8 cellular contexts compared by ENCODE assay signal in the genomic region with DNA sequence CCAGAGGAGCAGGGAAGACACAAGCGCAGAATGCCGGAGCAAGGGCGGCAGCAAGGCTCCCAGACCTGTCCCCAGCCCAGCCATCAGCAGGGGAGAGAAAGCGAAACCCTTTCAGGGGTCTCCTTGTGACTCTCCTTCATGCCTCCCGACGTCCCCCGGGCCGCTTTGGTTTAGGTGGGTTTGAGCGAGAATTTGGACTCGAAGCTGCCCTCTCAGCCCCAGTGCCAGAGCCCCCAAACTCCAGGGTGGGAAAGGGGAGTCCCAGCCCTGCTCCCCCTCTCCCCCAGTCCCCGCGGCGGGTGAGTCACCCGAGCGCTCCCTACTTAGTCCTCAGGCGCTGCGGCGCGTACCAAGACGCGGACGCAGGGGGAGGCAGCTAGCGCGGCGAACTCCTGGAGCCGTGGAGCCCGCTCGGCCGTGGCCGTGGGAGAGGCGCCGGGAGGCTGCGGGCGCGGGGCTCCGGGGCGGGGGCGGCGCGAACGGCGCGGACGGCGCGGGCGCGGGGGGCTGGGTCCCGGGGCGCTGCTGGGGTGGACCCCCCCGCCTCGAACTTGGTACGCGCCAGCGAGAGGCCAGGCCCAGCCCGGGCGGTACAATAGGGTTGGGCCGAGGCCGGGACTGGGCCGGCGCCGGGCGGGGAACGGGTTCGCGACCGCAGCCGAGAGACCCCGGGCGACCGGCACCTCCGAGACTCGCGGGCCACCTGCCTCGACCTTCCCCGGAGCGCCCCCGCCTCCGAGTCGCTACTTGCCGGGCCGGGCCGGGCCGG. TPM values are rescaled to one million over a fixed set of nuclear protein-coding genes. Genes with fewer than 3 reads are reported as not detected.
DNase-seq lines count a peak whose midpoint lies in the region; ATAC-seq and TF ChIP-seq lines count a peak whose summit lies in the region.

A gene (plus strand): TSS at position 601 of the 769 bp plus-strand sequence. CDS start 258 bp downstream, outside the sequence.

- H3K36me3 Mint-ChIP-seq in dendritic cell treated with granulocyte-macrophage colony-stimulating factor and Interleukin-4, amounts not matched to agents 40 ng/mL and 50 ng/mL, for 4 days (ENCODE audit: low read depth): peaks cover 45% of the 10 kb centered on the region

- peak within 1 kb of the TSS; percentile 95 to 96 for H3K27ac ChIP-seq in liver (ENCODE audit: low read depth in 1 of 2, low read length in 2 of 2)

- no peaks in the 10 kb centered on the region for H3K9me3 ChIP-seq in liver (ENCODE audit: control insufficient read depth in 4 of 4, low read length in 3 of 4)

- ATAC-seq in GM18511 (IDR thresholded peaks at IDR 0.05; ENCODE audit: unreplicated experiment) (peak; percentile 66), HG03103 (IDR thresholded peaks at IDR 0.05; ENCODE audit: low read depth, unreplicated experiment) (peak; percentile 48)

- peak within 1 kb of the TSS; percentile 81 to 91 (median 83) for H3K4me3 ChIP-seq in liver (ENCODE audit: low read depth in 1 of 3, low read length in 3 of 3)

- no peak for TF ChIP-seq RAD21 in liver (IDR thresholded peaks at IDR 0.05)

- DNase-seq in A172 (ENCODE audit: low spot score) (peak; percentile 52), NCI-H524 (lab: John Stamatoyannopoulos, UW) (peak; percentile 31 to 66)
- DNase-seq in activated CD4-positive, alpha-beta T cell treated with anti-CD3 and anti-CD28 coated beads, Interleukin-2, amount 50 U/mL, for 24 hours (ENCODE audit: low read depth in 1 of 2, low spot score in 1 of 2): peak; percentile 72 to 81
- DNase-seq in stimulated activated CD4-positive, alpha-beta T cell treated with anti-CD3 and anti-CD28 coated beads, Interleukin-4, amount 100 ng/mL, for 24 hours: peak; percentile 83

- no peaks in the 10 kb centered on the region for H3K27me3 Mint-ChIP-seq in dendritic cell treated with granulocyte-macrophage colony-stimulating factor and Interleukin-4, amounts not matched to agents 40 ng/mL and 50 ng/mL, for 4 days

- WGBS in liver: 2% methylated on average over 84 of the region's 84 CpGs

- intact Hi-C loops in dendritic cell treated with granulocyte-macrophage colony-stimulating factor and Interleukin-4, amounts not matched to agents 40 ng/mL and 50 ng/mL, for 4 days (cut with micrococcal nuclease): no loop called here

- peak within 1 kb of the TSS; percentile 97 for H3K27ac Mint-ChIP-seq in dendritic cell treated with granulocyte-macrophage colony-stimulating factor and Interleukin-4, amounts not matched to agents 40 ng/mL and 50 ng/mL, for 4 days

- TF ChIP-seq CTCF in liver (IDR thresholded peaks at IDR 0.05; ENCODE audit: low read depth, low read length, missing input control): no peak

- H3K4me3 Mint-ChIP-seq in dendritic cell treated with granulocyte-macrophage colony-stimulating factor and Interleukin-4, amounts not matched to agents 40 ng/mL and 50 ng/mL, for 4 days: peak within 1 kb of the TSS; percentile 97

- no peaks in the 10 kb centered on the region for H3K9me3 Mint-ChIP-seq in dendritic cell treated with granulocyte-macrophage colony-stimulating factor and Interleukin-4, amounts not matched to agents 40 ng/mL and 50 ng/mL, for 4 days

- H3K36me3 ChIP-seq in liver (ENCODE audit: control insufficient read depth in 4 of 4, insufficient read depth in 3 of 4, low read depth in 1 of 4, low read length in 3 of 4): no peaks in the 10 kb centered on the region

- H3K9ac ChIP-seq in liver (ENCODE audit: low read depth in 1 of 2, low read length in 2 of 2): peak within 1 kb of the TSS; percentile 91 to 97

- H3K27me3 ChIP-seq in liver (ENCODE audit: control insufficient read depth in 4 of 4, insufficient read depth in 4 of 4, low read length in 3 of 4): no peaks in the 10 kb centered on the region

- peaks cover 80% of the 10 kb centered on the region for H3K4me1 Mint-ChIP-seq in dendritic cell treated with granulocyte-macrophage colony-stimulating factor and Interleukin-4, amounts not matched to agents 40 ng/mL and 50 ng/mL, for 4 days (ENCODE audit: low read depth)

- peaks cover 3 to 39% (median 20%) of the 10 kb centered on the region in 4 donors for H3K4me1 ChIP-seq in liver (ENCODE audit: control insufficient read depth in 4 of 4, insufficient read depth in 4 of 4, low read length in 3 of 4)

TF ChIP-seq in liver, 16 proteins besides CTCF, POLR2A, EP300 and RAD21:
- TF ChIP-seq JUND (IDR thresholded peaks at IDR 0.05) (peak; percentile 94 to 97), EGR1 (IDR thresholded peaks at IDR 0.05; ENCODE audit: low read depth in 2 of 2) (no peak)
- TF ChIP-seq, protein P1, sequence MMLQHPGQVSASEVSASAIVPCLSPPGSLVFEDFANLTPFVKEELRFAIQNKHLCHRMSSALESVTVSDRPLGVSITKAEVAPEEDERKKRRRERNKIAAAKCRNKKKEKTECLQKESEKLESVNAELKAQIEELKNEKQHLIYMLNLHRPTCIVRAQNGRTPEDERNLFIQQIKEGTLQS (IDR thresholded peaks at IDR 0.05): peak; percentile 61
- TF ChIP-seq, protein P2, sequence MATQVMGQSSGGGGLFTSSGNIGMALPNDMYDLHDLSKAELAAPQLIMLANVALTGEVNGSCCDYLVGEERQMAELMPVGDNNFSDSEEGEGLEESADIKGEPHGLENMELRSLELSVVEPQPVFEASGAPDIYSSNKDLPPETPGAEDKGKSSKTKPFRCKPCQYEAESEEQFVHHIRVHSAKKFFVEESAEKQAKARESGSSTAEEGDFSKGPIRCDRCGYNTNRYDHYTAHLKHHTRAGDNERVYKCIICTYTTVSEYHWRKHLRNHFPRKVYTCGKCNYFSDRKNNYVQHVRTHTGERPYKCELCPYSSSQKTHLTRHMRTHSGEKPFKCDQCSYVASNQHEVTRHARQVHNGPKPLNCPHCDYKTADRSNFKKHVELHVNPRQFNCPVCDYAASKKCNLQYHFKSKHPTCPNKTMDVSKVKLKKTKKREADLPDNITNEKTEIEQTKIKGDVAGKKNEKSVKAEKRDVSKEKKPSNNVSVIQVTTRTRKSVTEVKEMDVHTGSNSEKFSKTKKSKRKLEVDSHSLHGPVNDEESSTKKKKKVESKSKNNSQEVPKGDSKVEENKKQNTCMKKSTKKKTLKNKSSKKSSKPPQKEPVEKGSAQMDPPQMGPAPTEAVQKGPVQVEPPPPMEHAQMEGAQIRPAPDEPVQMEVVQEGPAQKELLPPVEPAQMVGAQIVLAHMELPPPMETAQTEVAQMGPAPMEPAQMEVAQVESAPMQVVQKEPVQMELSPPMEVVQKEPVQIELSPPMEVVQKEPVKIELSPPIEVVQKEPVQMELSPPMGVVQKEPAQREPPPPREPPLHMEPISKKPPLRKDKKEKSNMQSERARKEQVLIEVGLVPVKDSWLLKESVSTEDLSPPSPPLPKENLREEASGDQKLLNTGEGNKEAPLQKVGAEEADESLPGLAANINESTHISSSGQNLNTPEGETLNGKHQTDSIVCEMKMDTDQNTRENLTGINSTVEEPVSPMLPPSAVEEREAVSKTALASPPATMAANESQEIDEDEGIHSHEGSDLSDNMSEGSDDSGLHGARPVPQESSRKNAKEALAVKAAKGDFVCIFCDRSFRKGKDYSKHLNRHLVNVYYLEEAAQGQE (IDR thresholded peaks at IDR 0.05): no peak

RNA-seq across cellular contexts. Expression of the gene that starts here (rescaled TPM):
- 91.2 and 136 TPM in 2 replicates for total RNA-seq in A172 (2014; rRNA removed; shearing (Covaris generic))
- total RNA-seq in liver: 10 to 100 TPM; 14.8 to 15.1 TPM
- 10 to 100 TPM in 1 of 2 donors, 1 to 10 TPM in 1; 5.6 to 10.9 TPM for polyA plus RNA-seq in liver

Comparison
In these comparisons a context has a peak if more than half of its experiments do, and no peak if none do; other contexts are left out.
1. Peak in every context shown above with its lines: DNase-seq, ATAC-seq, H3K4me3 ChIP-seq and H3K27ac ChIP-seq.